Comparison of ENCODE assay signal across 1 cellular context in the genomic region with DNA sequence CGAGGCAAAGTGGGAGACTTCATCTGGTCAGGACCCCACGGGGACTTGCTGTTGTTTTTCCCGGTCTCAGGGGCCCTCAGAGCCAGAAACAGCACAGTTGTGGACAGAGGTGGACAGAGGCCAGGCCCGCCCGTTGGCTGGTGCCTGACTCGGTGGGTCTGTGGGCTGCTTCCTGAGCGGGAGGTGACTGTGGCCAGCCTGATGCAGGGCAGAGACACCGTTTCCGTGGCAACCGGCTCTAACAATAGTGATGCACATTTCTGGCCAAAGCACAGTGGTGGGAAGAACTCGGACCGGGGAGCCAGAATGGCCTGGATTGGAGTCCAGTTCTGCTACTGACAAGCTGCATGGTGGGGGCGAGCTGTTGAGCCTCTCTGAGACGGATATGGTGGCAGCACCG.
TF ChIP-seq lines count a peak whose summit lies in the region.

No MANE protein-coding gene starts in this region.

TF ChIP-seq in SK-N-SH, 30 proteins besides CTCF, POLR2A, EP300 and RAD21 (continued from another document):
- TF ChIP-seq, protein P1, sequence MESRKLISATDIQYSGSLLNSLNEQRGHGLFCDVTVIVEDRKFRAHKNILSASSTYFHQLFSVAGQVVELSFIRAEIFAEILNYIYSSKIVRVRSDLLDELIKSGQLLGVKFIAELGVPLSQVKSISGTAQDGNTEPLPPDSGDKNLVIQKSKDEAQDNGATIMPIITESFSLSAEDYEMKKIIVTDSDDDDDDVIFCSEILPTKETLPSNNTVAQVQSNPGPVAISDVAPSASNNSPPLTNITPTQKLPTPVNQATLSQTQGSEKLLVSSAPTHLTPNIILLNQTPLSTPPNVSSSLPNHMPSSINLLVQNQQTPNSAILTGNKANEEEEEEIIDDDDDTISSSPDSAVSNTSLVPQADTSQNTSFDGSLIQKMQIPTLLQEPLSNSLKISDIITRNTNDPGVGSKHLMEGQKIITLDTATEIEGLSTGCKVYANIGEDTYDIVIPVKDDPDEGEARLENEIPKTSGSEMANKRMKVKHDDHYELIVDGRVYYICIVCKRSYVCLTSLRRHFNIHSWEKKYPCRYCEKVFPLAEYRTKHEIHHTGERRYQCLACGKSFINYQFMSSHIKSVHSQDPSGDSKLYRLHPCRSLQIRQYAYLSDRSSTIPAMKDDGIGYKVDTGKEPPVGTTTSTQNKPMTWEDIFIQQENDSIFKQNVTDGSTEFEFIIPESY (IDR thresholded peaks at IDR 0.05; ENCODE audit: borderline replicate concordance, low read depth) = no peak
- TF ChIP-seq FOSL2 (IDR thresholded peaks at IDR 0.05; ENCODE audit: borderline replicate concordance, low read depth) = no peak
- TF ChIP-seq, protein P2, sequence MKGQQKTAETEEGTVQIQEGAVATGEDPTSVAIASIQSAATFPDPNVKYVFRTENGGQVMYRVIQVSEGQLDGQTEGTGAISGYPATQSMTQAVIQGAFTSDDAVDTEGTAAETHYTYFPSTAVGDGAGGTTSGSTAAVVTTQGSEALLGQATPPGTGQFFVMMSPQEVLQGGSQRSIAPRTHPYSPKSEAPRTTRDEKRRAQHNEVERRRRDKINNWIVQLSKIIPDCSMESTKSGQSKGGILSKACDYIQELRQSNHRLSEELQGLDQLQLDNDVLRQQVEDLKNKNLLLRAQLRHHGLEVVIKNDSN (IDR thresholded peaks at IDR 0.05; ENCODE audit: borderline replicate concordance, low read depth) = no peak
- TF ChIP-seq MEF2A (IDR thresholded peaks at IDR 0.05; ENCODE audit: borderline replicate concordance, low read depth) = no peak
- TF ChIP-seq NRF1 (IDR thresholded peaks at IDR 0.05; ENCODE audit: low read depth, low read length) = no peak
- TF ChIP-seq, protein P3, sequence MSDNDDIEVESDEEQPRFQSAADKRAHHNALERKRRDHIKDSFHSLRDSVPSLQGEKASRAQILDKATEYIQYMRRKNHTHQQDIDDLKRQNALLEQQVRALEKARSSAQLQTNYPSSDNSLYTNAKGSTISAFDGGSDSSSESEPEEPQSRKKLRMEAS (IDR thresholded peaks at IDR 0.05; ENCODE audit: low read depth) = no peak
- no peak for TF ChIP-seq RXRA (IDR thresholded peaks at IDR 0.05; ENCODE audit: borderline replicate concordance, low read depth)
- TF ChIP-seq, protein P4, sequence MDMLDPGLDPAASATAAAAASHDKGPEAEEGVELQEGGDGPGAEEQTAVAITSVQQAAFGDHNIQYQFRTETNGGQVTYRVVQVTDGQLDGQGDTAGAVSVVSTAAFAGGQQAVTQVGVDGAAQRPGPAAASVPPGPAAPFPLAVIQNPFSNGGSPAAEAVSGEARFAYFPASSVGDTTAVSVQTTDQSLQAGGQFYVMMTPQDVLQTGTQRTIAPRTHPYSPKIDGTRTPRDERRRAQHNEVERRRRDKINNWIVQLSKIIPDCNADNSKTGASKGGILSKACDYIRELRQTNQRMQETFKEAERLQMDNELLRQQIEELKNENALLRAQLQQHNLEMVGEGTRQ (IDR thresholded peaks at IDR 0.05; ENCODE audit: borderline replicate concordance, low read depth, low read length) = no peak
- no peak for TF ChIP-seq MXI1 (IDR thresholded peaks at IDR 0.05; ENCODE audit: low read depth, low read length)
- TF ChIP-seq SIN3A (IDR thresholded peaks at IDR 0.05; ENCODE audit: borderline replicate concordance, low read depth, low read length) = no peak
- TF ChIP-seq EZH2phosphoT487 (IDR thresholded peaks at IDR 0.05; ENCODE audit: borderline replicate concordance, low read depth) = no peak
- TF ChIP-seq TCF12 (IDR thresholded peaks at IDR 0.05) = no peak
